In the genomic region with DNA sequence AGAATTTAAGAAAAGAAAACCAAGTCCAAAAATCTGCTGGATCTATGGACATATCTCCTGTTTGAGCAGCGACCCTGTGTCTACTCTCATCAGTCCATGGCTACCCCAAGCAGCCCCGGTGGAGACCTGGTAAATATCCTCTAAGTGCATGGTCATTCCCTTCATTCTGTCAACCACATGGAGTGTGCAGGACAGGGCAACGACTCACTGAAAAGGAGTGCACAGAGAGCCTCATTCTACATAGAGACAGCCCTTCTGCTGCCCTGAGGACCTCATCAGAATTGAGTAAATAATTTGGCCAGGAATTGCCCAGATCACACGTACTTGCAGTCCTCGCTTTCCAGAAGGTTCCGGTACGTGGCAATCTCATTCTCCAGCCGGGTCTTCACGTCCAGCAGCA, we compare ENCODE assay signal across 31 cellular contexts. TPM values are rescaled to one million over a fixed set of nuclear protein-coding genes. Genes with fewer than 3 reads are reported as not detected.
"Had no signal": no experiment of that assay in that cellular context is flagged by ENCODE, and none has a peak within 500 bp of the region (broad histone marks: within the 10 kb centered on the region; RNA-seq: fewer than 3 reads in every experiment).

No MANE protein-coding gene starts in this region.

- H3K36me3 ChIP-seq: esophagus squamous epithelium, heart right ventricle, left ventricle myocardium inferior, lower lobe of right lung, ovary, sigmoid colon, transverse colon, upper lobe of right lung, uterus had no signal

- DNase-seq: cortex of kidney; effector memory CD8-positive, alpha-beta T cell; erythroblast; esophagus squamous epithelium; foreskin melanocyte; glutamatergic neuron; heart right ventricle; hippocampal formation; kidney glomerular epithelial cell; left colon; left ventricle myocardium inferior; lower lobe of right lung; naive thymus-derived CD8-positive, alpha-beta T cell; nephron progenitor cell; occipital lobe; ovary; posterior cingulate gyrus; psoas muscle; right cardiac atrium; sigmoid colon; stimulated activated CD4-positive, alpha-beta T cell treated with anti-CD3 and anti-CD28 coated beads, Interleukin-15, amount 100 ng/mL, for 24 hours; stimulated activated CD4-positive, alpha-beta T cell treated with anti-CD3 and anti-CD28 coated beads, Interleukin-2, amount 100 ng/mL, for 48 hours; stimulated activated naive B cell treated with anti-CD40 and anti-IgM and Interleukin-4, amounts not matched to agents 10 μg/mL and 1 μg/mL and 100 μg/mL, for 72 hours; transverse colon; upper lobe of right lung; uterus had no signal

- H3K9me3 ChIP-seq: esophagus squamous epithelium, heart right ventricle, left ventricle myocardium inferior, lower lobe of right lung, ovary, psoas muscle, sigmoid colon, transverse colon, upper lobe of right lung, uterus had no signal

- H3K4me3 ChIP-seq: esophagus squamous epithelium, heart right ventricle, left ventricle myocardium inferior, lower lobe of right lung, ovary, psoas muscle, sigmoid colon, skin epidermis, transverse colon, upper lobe of right lung, uterus had no signal

- H3K27ac ChIP-seq: esophagus squamous epithelium, heart right ventricle, left ventricle myocardium inferior, lower lobe of right lung, ovary, psoas muscle, sigmoid colon, skin epidermis, transverse colon, upper lobe of right lung, uterus had no signal

- H3K4me1 ChIP-seq: esophagus squamous epithelium, lower lobe of right lung, psoas muscle, transverse colon, upper lobe of right lung, uterus had no signal

- ATAC-seq: effector memory CD8-positive, alpha-beta T cell; heart right ventricle; left colon; naive thymus-derived CD8-positive, alpha-beta T cell; psoas muscle; right cardiac atrium; stimulated activated naive B cell treated with anti-CD40 and anti-IgM and Interleukin-4, amounts not matched to agents 10 μg/mL and 1 μg/mL and 100 μg/mL, for 72 hours had no signal

- H3K27me3 ChIP-seq: ovary, upper lobe of right lung, uterus had no signal

RNA-seq across cellular contexts. Expression of a gene that starts 3.0 kb away (rescaled TPM):
- total RNA-seq: dermis microvascular lymphatic vessel endothelial cell; heart right ventricle; left colon; left ventricle myocardium inferior; lower lobe of right lung; mesenteric fat pad; myocyte; naive thymus-derived CD8-positive, alpha-beta T cell; occipital lobe; ovary; psoas muscle; renal cortical epithelial cell; right cardiac atrium; sigmoid colon; transverse colon; upper lobe of right lung; uterus had no signal
- polyA plus RNA-seq: heart right ventricle; naive thymus-derived CD8-positive, alpha-beta T cell; ovary; right cardiac atrium; sigmoid colon had no signal

RNA-seq across cellular contexts. Expression of a gene that starts 13.4 kb away (rescaled TPM):
- total RNA-seq: dermis microvascular lymphatic vessel endothelial cell; esophagus squamous epithelium; heart right ventricle; left colon; left ventricle myocardium inferior; lower lobe of right lung; mesenteric fat pad; myocyte; naive thymus-derived CD8-positive, alpha-beta T cell; occipital lobe; ovary; psoas muscle; renal cortical epithelial cell; right cardiac atrium; sigmoid colon; transverse colon; upper lobe of right lung; uterus had no signal
- polyA plus RNA-seq: heart right ventricle; naive thymus-derived CD8-positive, alpha-beta T cell; ovary; psoas muscle; right cardiac atrium; sigmoid colon had no signal

RNA-seq across cellular contexts. Expression of a gene that starts 29.4 kb away (rescaled TPM):
- total RNA-seq: dermis microvascular lymphatic vessel endothelial cell; left colon; lower lobe of right lung; mesenteric fat pad; myocyte; naive thymus-derived CD8-positive, alpha-beta T cell; occipital lobe; renal cortical epithelial cell; right cardiac atrium; sigmoid colon; transverse colon; upper lobe of right lung; uterus had no signal
- polyA plus RNA-seq: naive thymus-derived CD8-positive, alpha-beta T cell; right cardiac atrium; sigmoid colon had no signal

RNA-seq across cellular contexts. Expression of a gene that starts 40.4 kb away (rescaled TPM):
- total RNA-seq: dermis microvascular lymphatic vessel endothelial cell; heart right ventricle; left colon; left ventricle myocardium inferior; lower lobe of right lung; mesenteric fat pad; naive thymus-derived CD8-positive, alpha-beta T cell; ovary; renal cortical epithelial cell; right cardiac atrium; sigmoid colon; transverse colon; upper lobe of right lung; uterus had no signal
- polyA plus RNA-seq: naive thymus-derived CD8-positive, alpha-beta T cell; ovary; right cardiac atrium; sigmoid colon had no signal

RNA-seq across cellular contexts. Expression of a gene that starts 43.2 kb away (rescaled TPM):
- total RNA-seq: dermis microvascular lymphatic vessel endothelial cell; esophagus squamous epithelium; heart right ventricle; left colon; left ventricle myocardium inferior; lower lobe of right lung; mesenteric fat pad; myocyte; naive thymus-derived CD8-positive, alpha-beta T cell; occipital lobe; ovary; psoas muscle; renal cortical epithelial cell; right cardiac atrium; sigmoid colon; transverse colon; upper lobe of right lung; uterus had no signal
- polyA plus RNA-seq: heart right ventricle; naive thymus-derived CD8-positive, alpha-beta T cell; ovary; psoas muscle; right cardiac atrium; sigmoid colon had no signal
